In the genomic region with DNA sequence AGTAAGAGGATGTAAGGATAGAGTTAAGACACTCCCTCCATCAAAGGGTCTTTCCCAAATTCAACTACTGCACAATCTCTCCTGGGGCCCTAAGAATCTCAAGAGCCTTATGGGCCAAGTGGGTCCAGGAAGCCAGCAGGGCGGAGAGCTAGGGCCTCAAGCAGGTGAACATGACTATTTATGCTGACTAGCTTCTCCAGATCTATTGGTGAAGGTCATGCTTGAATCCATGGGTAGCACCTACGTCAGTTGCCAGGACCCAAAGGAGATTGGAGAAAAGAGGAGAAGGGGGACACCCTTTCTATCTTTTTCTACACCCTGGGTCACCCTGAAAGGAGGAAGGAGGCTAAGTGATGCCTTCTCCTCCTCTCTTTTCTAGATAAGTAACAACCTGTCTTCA, we compare ENCODE assay signal across 16 cellular contexts.
A peak's percentile ranks its signal among the peaks of the same experiment; 100 is the strongest.
DNase-seq lines count a peak whose midpoint lies in the region; ATAC-seq and TF ChIP-seq lines count a peak whose summit lies in the region.
"Had no signal": no experiment of that assay in that cellular context is flagged by ENCODE, and none has a peak within 500 bp of the region (broad histone marks: within the 10 kb centered on the region; RNA-seq: fewer than 3 reads in every experiment).

No MANE protein-coding gene starts in this region.

- H3K9me3 ChIP-seq in OCI-LY7 (ENCODE audit: low read length) (0 out of 2 replicates have a peak, but pooled peaks cover 5% of the 10 kb centered on the region), upper lobe of right lung (peaks cover 4% of the 10 kb centered on the region)
- peaks cover 14% of the 10 kb centered on the region for H3K9me3 ChIP-seq in CD4-positive, alpha-beta T cell (ENCODE audit: control insufficient read depth, low read length)
- H3K9me3 ChIP-seq: BE2C had no signal

- no peak overlapping the region for H3K4me3 Mint-ChIP-seq in CD4-positive, alpha-beta T cell
- H3K4me3 Mint-ChIP-seq: CD8-positive, alpha-beta T cell had no signal

- H3K27ac ChIP-seq in OCI-LY7 (ENCODE audit: low read depth, low read length, poor library complexity, severe bottlenecking) = no peak overlapping the region
- no peak overlapping the region for H3K27ac ChIP-seq in mesendoderm (ENCODE audit: low read depth, low read length)
- H3K27ac ChIP-seq in CD4-positive, alpha-beta T cell (ENCODE audit: low read depth, low read length) = no peak overlapping the region
- no peak overlapping the region for H3K27ac ChIP-seq in upper lobe of right lung
- H3K27ac ChIP-seq: A549, C4-2B, GM23248 had no signal

- no peaks in the 10 kb centered on the region for H3K9me2 ChIP-seq in OCI-LY7 (ENCODE audit: insufficient read depth, low read length)

- H3K4me3 ChIP-seq in NB4 (ENCODE audit: low read depth, low read length) (no peak overlapping the region), OCI-LY7 (ENCODE audit: low read depth, low read length, poor library complexity, severe bottlenecking) (no peak overlapping the region), epithelial cell of esophagus (ENCODE audit: low read length) (no peak overlapping the region), mesendoderm (ENCODE audit: low read length) (no peak overlapping the region), upper lobe of right lung (no peak overlapping the region)
- H3K4me3 ChIP-seq: A549, GM23248 had no signal

- H3K18ac ChIP-seq in mesendoderm (ENCODE audit: low read length) = no peak overlapping the region

- H3K27ac Mint-ChIP-seq in CD4-positive, alpha-beta T cell = no peak overlapping the region
- H3K27ac Mint-ChIP-seq: CD8-positive, alpha-beta T cell had no signal

- no peaks in the 10 kb centered on the region for H3K36me3 ChIP-seq in OCI-LY7 (ENCODE audit: insufficient read depth, low read length)
- H3K36me3 ChIP-seq in mesendoderm (ENCODE audit: control insufficient read depth, insufficient read depth, low read length) = no peaks in the 10 kb centered on the region
- no peaks in the 10 kb centered on the region for H3K36me3 ChIP-seq in upper lobe of right lung
- H3K36me3 ChIP-seq: BE2C had no signal

- H3K9me3 Mint-ChIP-seq in CD4-positive, alpha-beta T cell = peaks cover 21% of the 10 kb centered on the region

- H3K36me3 Mint-ChIP-seq in CD4-positive, alpha-beta T cell (ENCODE audit: low read depth) = no peaks in the 10 kb centered on the region
- H3K36me3 Mint-ChIP-seq: CD8-positive, alpha-beta T cell had no signal

- H2AFZ ChIP-seq in OCI-LY7 (ENCODE audit: low read length) = no peak overlapping the region
- H2AFZ ChIP-seq: GM23248 had no signal

- CTCF ChIA-PET in OCI-LY7 (lab: Charles Lee; ENCODE audit: unreplicated experiment) = no interaction called here
- CTCF ChIA-PET in CD4-positive, alpha-beta T cell (lab: Charles Lee) = no interaction called here

- H3K27me3 Mint-ChIP-seq in CD4-positive, alpha-beta T cell = no peaks in the 10 kb centered on the region

- TF ChIP-seq CTCF in NB4 (IDR thresholded peaks at IDR 0.05; ENCODE audit: low read depth, low read length) (no peak), OCI-LY7 (conservative IDR thresholded peaks at IDR 0.05; ENCODE audit: low read length) (no peak), epithelial cell of esophagus (IDR thresholded peaks at IDR 0.05; ENCODE audit: insufficient read depth, low read depth, low read length, missing control alignments) (no peak), upper lobe of right lung (IDR thresholded peaks at IDR 0.05) (no peak)
- TF ChIP-seq CTCF in CD4-positive, alpha-beta T cell (IDR thresholded peaks at IDR 0.05) = no peak

- TF ChIP-seq POLR2A in NB4 (IDR thresholded peaks at IDR 0.05; ENCODE audit: extremely low read depth, insufficient read length) = no peak

- no peak overlapping the region for H3K23ac ChIP-seq in mesendoderm (ENCODE audit: low read length)

- no peaks in the 10 kb centered on the region for H4K20me1 ChIP-seq in OCI-LY7 (ENCODE audit: insufficient read depth, low read length)

- H3K4me1 ChIP-seq in OCI-LY7 (ENCODE audit: insufficient read depth, low read length, poor library complexity, severe bottlenecking) (no peaks in the 10 kb centered on the region), mesendoderm (ENCODE audit: control insufficient read depth, low read depth, low read length) (no peaks in the 10 kb centered on the region), upper lobe of right lung (no peaks in the 10 kb centered on the region)
- H3K4me1 ChIP-seq: A549, BE2C had no signal

- DNase-seq in NB4 (ENCODE audit: low read depth) = peak; percentile 5
- DNase-seq in OCI-LY7 (ENCODE audit: low spot score) = peak; percentile 2
- peak; percentile 16 for DNase-seq in epithelial cell of esophagus (ENCODE audit: low read depth)
- peak; percentile 8 for DNase-seq in mesendoderm
- no peak for DNase-seq in CD4-positive, alpha-beta T cell
- no peak for DNase-seq in GM19238 (ENCODE audit: insufficient read length, low spot score)
- no peak for DNase-seq in upper lobe of right lung
- DNase-seq: BE2C; CD8-positive, alpha-beta T cell; COR-L47; DMS153; GF-D8; GM23248; H7 had no signal

- no peak overlapping the region for H2BK120ac ChIP-seq in mesendoderm (ENCODE audit: low read depth, low read length)

- no peaks in the 10 kb centered on the region for H3K79me1 ChIP-seq in mesendoderm (ENCODE audit: low read length)

- no peak for ATAC-seq in CD4-positive, alpha-beta T cell (ENCODE audit: poor library complexity)
- no peak for ATAC-seq in upper lobe of right lung
- ATAC-seq: A549; CD8-positive, alpha-beta T cell had no signal

- no peak overlapping the region for H3K56ac ChIP-seq in mesendoderm (ENCODE audit: low read length)

- H2AK5ac ChIP-seq in mesendoderm (ENCODE audit: low read length) = no peak overlapping the region

- no peak overlapping the region for H4K5ac ChIP-seq in mesendoderm (ENCODE audit: low read length)

- no peak overlapping the region for H3K4ac ChIP-seq in mesendoderm (ENCODE audit: low read depth, low read length)

- H4K8ac ChIP-seq in mesendoderm (ENCODE audit: low read depth, low read length) = no peak overlapping the region

- no peaks in the 10 kb centered on the region for H3K79me2 ChIP-seq in OCI-LY7 (ENCODE audit: insufficient read depth, low read depth, low read length)
- no peaks in the 10 kb centered on the region for H3K79me2 ChIP-seq in mesendoderm (ENCODE audit: control insufficient read depth, insufficient read depth, low read length)

- no peak overlapping the region for H3K9ac ChIP-seq in mesendoderm (ENCODE audit: low read length)
- H3K9ac ChIP-seq: GM23248 had no signal

- no peaks in the 10 kb centered on the region for H3K4me1 Mint-ChIP-seq in CD4-positive, alpha-beta T cell (ENCODE audit: low read depth)

- H3K4me2 ChIP-seq in OCI-LY7 (ENCODE audit: low read length) (no peak overlapping the region), mesendoderm (ENCODE audit: low read length) (no peak overlapping the region)
- H3K4me2 ChIP-seq: A549 had no signal

- no TSS peak for BruUV-seq in OCI-LY7 (replicated peaks; lab: Mats Ljungman, UMichigan)

- H2BK5ac ChIP-seq in mesendoderm (ENCODE audit: low read length) = no peak overlapping the region

- POLR2A ChIA-PET in OCI-LY7 (lab: Charles Lee) = no interaction called here
- POLR2A ChIA-PET in CD4-positive, alpha-beta T cell (lab: Charles Lee) = no interaction called here

- intact Hi-C loops in OCI-LY7 (cut with micrococcal nuclease; ENCODE audit: unreplicated experiment) = no loop called here
- intact Hi-C loops in CD4-positive, alpha-beta T cell (cut with DNase I, micrococcal nuclease) = no loop called here
- intact Hi-C loops in upper lobe of right lung (cut with DNase I) = no loop called here

- WGBS in mesendoderm (ENCODE audit: extremely low coverage, insufficient coverage, low lambda C conversion rate) = no CpG with 5 or more reads among the region's 2 CpGs

- H2BK15ac ChIP-seq in mesendoderm (replicated peaks; ENCODE audit: low read depth) = no peak overlapping the region

- H3K27me3 ChIP-seq in mesendoderm (ENCODE audit: insufficient read depth, low read length, poor library complexity) (no peaks in the 10 kb centered on the region), upper lobe of right lung (no peaks in the 10 kb centered on the region)
- H3K27me3 ChIP-seq in CD4-positive, alpha-beta T cell (ENCODE audit: control insufficient read depth, insufficient read depth, low read length) = no peaks in the 10 kb centered on the region
- H3K27me3 ChIP-seq: BE2C had no signal

Comparison
In these comparisons a context has a peak if more than half of its experiments do, and no peak if none do; other contexts are left out.
1. DNase-seq: peak in NB4 (single experiment), OCI-LY7 (single experiment), epithelial cell of esophagus (single experiment) and mesendoderm (single experiment); none in CD4-positive, alpha-beta T cell (0 of 10), GM19238 (single experiment) and upper lobe of right lung (single experiment).